Comparison of ENCODE assay signal across 23 cellular contexts in the genomic region with DNA sequence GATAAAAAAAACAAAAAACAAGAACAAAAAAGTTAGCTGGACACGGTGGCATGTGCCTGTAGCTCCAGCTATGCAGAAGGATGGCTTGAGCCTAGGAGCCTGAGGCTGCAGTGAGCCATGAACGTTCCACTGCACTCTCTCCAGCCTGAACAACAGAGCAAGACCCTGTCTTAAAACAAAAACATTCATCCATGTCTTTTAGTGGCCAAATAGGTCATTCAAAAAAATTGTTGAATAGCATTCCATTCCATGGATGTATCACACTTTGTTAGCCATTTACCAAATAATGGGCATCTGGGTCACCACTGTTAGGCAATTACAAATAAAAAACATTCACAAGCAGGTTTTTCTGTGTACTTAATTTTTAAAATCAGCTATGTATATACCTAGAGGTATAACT.
"Had no signal": no experiment of that assay in that cellular context is flagged by ENCODE, and none has a peak within 500 bp of the region (broad histone marks: within the 10 kb centered on the region; RNA-seq: fewer than 3 reads in every experiment).

No MANE protein-coding gene starts in this region.

- H3K27ac Mint-ChIP-seq: activated CD4-positive, alpha-beta T cell treated with anti-CD3 and anti-CD28 coated beads, Interleukin-2, amount 10 ng/mL, durations not matched to agents 24 days and 14 days; activated naive CD8-positive, alpha-beta T cell treated with anti-CD3 and anti-CD28 coated beads for 36 hours; activated T-cell treated with anti-CD3 and anti-CD28 coated beads, Interleukin-2, amount 50 U/mL, for 72 hours; dendritic cell treated with granulocyte-macrophage colony-stimulating factor and Interleukin-4, amounts not matched to agents 40 ng/mL and 50 ng/mL, for 4 days; memory B cell; naive thymus-derived CD8-positive, alpha-beta T cell had no signal

- H3K4me3 ChIP-seq: breast epithelium, hepatocyte, right atrium auricular region, tibial nerve, uterus had no signal

- H3K36me3 ChIP-seq: breast epithelium, right atrium auricular region, uterus had no signal

- H3K27me3 Mint-ChIP-seq: activated CD4-positive, alpha-beta T cell treated with anti-CD3 and anti-CD28 coated beads, Interleukin-2, amount 10 ng/mL, durations not matched to agents 24 days and 14 days; activated naive CD8-positive, alpha-beta T cell treated with anti-CD3 and anti-CD28 coated beads for 36 hours; dendritic cell treated with granulocyte-macrophage colony-stimulating factor and Interleukin-4, amounts not matched to agents 40 ng/mL and 50 ng/mL, for 4 days; memory B cell; naive thymus-derived CD8-positive, alpha-beta T cell had no signal

- H3K4me3 Mint-ChIP-seq: activated CD4-positive, alpha-beta T cell treated with anti-CD3 and anti-CD28 coated beads, Interleukin-2, amount 10 ng/mL, durations not matched to agents 24 days and 14 days; activated naive CD8-positive, alpha-beta T cell treated with anti-CD3 and anti-CD28 coated beads for 36 hours; activated T-cell treated with anti-CD3 and anti-CD28 coated beads, Interleukin-2, amount 50 U/mL, for 72 hours; dendritic cell treated with granulocyte-macrophage colony-stimulating factor and Interleukin-4, amounts not matched to agents 40 ng/mL and 50 ng/mL, for 4 days; memory B cell; naive thymus-derived CD8-positive, alpha-beta T cell had no signal

- DNase-seq: activated CD4-positive, alpha-beta T cell treated with anti-CD3 and anti-CD28 coated beads, Interleukin-2, amount 10 ng/mL, durations not matched to agents 24 days and 14 days; activated CD4-positive, CD25-positive, alpha-beta regulatory T cell; activated CD8-positive, alpha-beta memory T cell treated with anti-CD3 and anti-CD28 coated beads, Interleukin-2, amount 50 U/mL, for 48 hours; activated gamma-delta T cell treated with Interleukin-2 at 50 U/mL for 16 hours; activated naive CD8-positive, alpha-beta T cell treated with anti-CD3 and anti-CD28 coated beads for 36 hours; activated T-cell treated with anti-CD3 and anti-CD28 coated beads, Interleukin-2, amount 50 U/mL, for 72 hours; anterior cingulate cortex; cerebellar nuclear complex; effector memory CD4-positive, alpha-beta T cell; kidney; left ventricle myocardium superior; naive thymus-derived CD8-positive, alpha-beta T cell; small intestine; stimulated activated CD4-positive, alpha-beta T cell treated with anti-CD3 and anti-CD28 coated beads, Interleukin-4, amount 100 ng/mL, for 24 hours; stimulated activated naive CD4-positive, alpha-beta T cell; substantia nigra; uterus had no signal

- H3K4me1 Mint-ChIP-seq: memory B cell had no signal

- H3K9me3 Mint-ChIP-seq: activated CD4-positive, alpha-beta T cell treated with anti-CD3 and anti-CD28 coated beads, Interleukin-2, amount 10 ng/mL, durations not matched to agents 24 days and 14 days; activated naive CD8-positive, alpha-beta T cell treated with anti-CD3 and anti-CD28 coated beads for 36 hours; activated T-cell treated with anti-CD3 and anti-CD28 coated beads, Interleukin-2, amount 50 U/mL, for 72 hours; dendritic cell treated with granulocyte-macrophage colony-stimulating factor and Interleukin-4, amounts not matched to agents 40 ng/mL and 50 ng/mL, for 4 days; memory B cell had no signal

- ATAC-seq: activated T-cell treated with anti-CD3 and anti-CD28 coated beads, Interleukin-2, amount 50 U/mL, for 72 hours; left ventricle myocardium superior; naive thymus-derived CD8-positive, alpha-beta T cell had no signal

- H3K27me3 ChIP-seq: breast epithelium, hepatocyte, right atrium auricular region, tibial nerve, uterus had no signal
